Comparison of ENCODE assay signal across 10 cellular contexts in the genomic region with DNA sequence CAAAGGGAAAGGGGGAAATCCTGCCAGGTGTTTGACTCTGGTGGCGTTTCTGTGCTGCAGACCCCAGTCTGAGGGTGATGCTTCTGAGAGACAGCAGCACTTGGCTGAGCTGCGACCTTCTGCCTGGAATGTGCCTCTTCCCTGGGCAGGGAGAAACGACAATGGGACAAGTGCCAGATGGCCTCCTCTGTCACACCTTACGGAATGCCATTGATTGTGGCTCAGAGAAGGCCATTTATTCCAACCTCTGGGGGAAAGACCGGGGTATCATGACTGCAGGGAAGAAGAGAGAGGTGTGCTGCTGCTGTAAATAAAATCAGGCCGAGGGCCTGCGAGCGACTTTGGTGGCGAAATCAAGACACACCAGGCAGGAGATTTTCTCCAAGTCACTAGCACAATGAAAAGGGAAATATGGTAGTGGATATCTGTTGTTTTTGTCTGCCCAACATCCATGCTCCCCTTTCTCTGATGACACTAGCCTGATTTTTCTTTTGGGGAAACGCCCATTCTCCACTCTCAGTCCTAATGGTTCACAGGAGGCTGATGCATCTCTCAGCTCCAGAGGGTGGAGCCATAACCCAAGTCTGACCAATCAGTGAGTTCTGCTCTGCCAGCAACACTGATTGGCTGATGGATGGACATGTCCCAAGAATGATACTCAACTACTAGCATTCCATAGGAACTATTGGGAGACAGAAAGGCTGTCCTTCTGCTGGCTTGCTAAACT.
DNase-seq lines count a peak whose midpoint lies in the region; ATAC-seq, FAIRE-seq and TF ChIP-seq lines count a peak whose summit lies in the region.
"Had no signal": no experiment of that assay in that cellular context is flagged by ENCODE, and none has a peak within 500 bp of the region (broad histone marks: within the 10 kb centered on the region; RNA-seq: fewer than 3 reads in every experiment).

No MANE protein-coding gene starts in this region.

- no peaks in the 10 kb centered on the region for H3K79me2 ChIP-seq in HCT116 (ENCODE audit: insufficient read depth, low read length)

- BruUV-seq in HCT116 (replicated peaks; lab: Mats Ljungman, UMichigan), result no TSS peak

- no peak overlapping the region for H2AFZ ChIP-seq in HCT116 (ENCODE audit: low read depth, low read length, poor library complexity, severe bottlenecking)

- no peaks in the 10 kb centered on the region for H3K9me3 ChIP-seq in HCT116 (ENCODE audit: control insufficient read depth in 1 of 2, insufficient read depth in 1 of 2, low read depth in 1 of 2, low read length in 2 of 2)

- no peak overlapping the region for H3K4me3 ChIP-seq in HCT116 (replicated peaks in 1 of 2; ENCODE audit: low read depth in 1 of 2, low read length in 2 of 2)

- H3K4me3 Mint-ChIP-seq in WTC11, result no peak overlapping the region
- H3K4me3 Mint-ChIP-seq: activated naive CD8-positive, alpha-beta T cell treated with anti-CD3 and anti-CD28 coated beads, Interleukin-2, amount 10 ng/mL, durations not matched to agents 7 days and 5 days had no signal

- H3K9ac ChIP-seq in HCT116 (ENCODE audit: low read length), result no peak overlapping the region

- TF ChIP-seq CTCF in HCT116 (IDR thresholded peaks at IDR 0.05 in 2 of 3, conservative IDR thresholded peaks at IDR 0.05 in 1 of 3; ENCODE audit: borderline replicate concordance in 1 of 3, insufficient read depth in 1 of 3, low read depth in 2 of 3, low read length in 2 of 3) (no peak), WTC11 (IDR thresholded peaks at IDR 0.05) (no peak)

- intact Hi-C loops in HCT116 (cut with micrococcal nuclease), result no loop called here

- no peak for FAIRE-seq in RCC 7860 (lab: Jason Lieb, UNC)

- POLR2A ChIA-PET in HCT116 (lab: Charles Lee), result no interaction called here
- POLR2A ChIA-PET in WTC11 (lab: Charles Lee), result interaction anchor here (0.8 kb wide), 1 partner anchor 12 kb away, joined by 3 read pairs; no protein-coding TSS in a partner anchor

- no peaks in the 10 kb centered on the region for H3K9me3 Mint-ChIP-seq in WTC11

- H3K36me3 Mint-ChIP-seq in WTC11, result no peaks in the 10 kb centered on the region

- no peak for TF ChIP-seq RAD21 in HCT116 (IDR thresholded peaks at IDR 0.05; ENCODE audit: low read depth)

- TF ChIP-seq POLR2A in HCT116 (IDR thresholded peaks at IDR 0.05; ENCODE audit: borderline replicate concordance, extremely low read depth, insufficient read depth, insufficient read length), result no peak

- peak; percentile 50 for DNase-seq in AG08396 (ENCODE audit: low spot score)
- DNase-seq in HCT116 (ENCODE audit: low read depth, low spot score), result no peak
- DNase-seq in WTC11 (ENCODE audit: low spot score), result peak; percentile 36
- DNase-seq in islet precursor cell, result peak; percentile 75
- DNase-seq in RCC 7860 (ENCODE audit: low spot score), result no peak
- DNase-seq in NCI-H2227 (lab: John Stamatoyannopoulos, UW; ENCODE audit: unreplicated experiment), result no peak
- DNase-seq: activated naive CD8-positive, alpha-beta T cell treated with anti-CD3 and anti-CD28 coated beads, Interleukin-2, amount 10 ng/mL, durations not matched to agents 7 days and 5 days; NCI-H1048 had no signal

- no peaks in the 10 kb centered on the region for H3K27me3 Mint-ChIP-seq in WTC11 (ENCODE audit: low read depth)
- H3K27me3 Mint-ChIP-seq: activated naive CD8-positive, alpha-beta T cell treated with anti-CD3 and anti-CD28 coated beads, Interleukin-2, amount 10 ng/mL, durations not matched to agents 7 days and 5 days had no signal

- no peaks in the 10 kb centered on the region; the same call in 1 of the 2 replicates for H4K20me1 ChIP-seq in HCT116 (ENCODE audit: insufficient read depth)

- no peaks in the 10 kb centered on the region for H3K4me1 ChIP-seq in HCT116 (ENCODE audit: control insufficient read depth in 1 of 2, insufficient read depth in 2 of 2, low read length in 2 of 2)

- no peak overlapping the region for H3K27ac ChIP-seq in HCT116 (ENCODE audit: low read depth, low read length)

- H3K27me3 ChIP-seq in HCT116 (ENCODE audit: insufficient read depth, low read length), result no peaks in the 10 kb centered on the region; the same call in 1 of the 2 replicates

- CTCF ChIA-PET in HCT116 (lab: Charles Lee), result no interaction called here
- CTCF ChIA-PET in WTC11 (lab: Charles Lee), result interaction anchor here (0.8 to 1.2 kb wide), 4 partner anchors 9 to 149 kb away, joined by 3 to 4 read pairs (median 3); no protein-coding TSS in a partner anchor

- no peaks in the 10 kb centered on the region for H3K36me3 ChIP-seq in HCT116 (ENCODE audit: control insufficient read depth in 1 of 2, insufficient read depth in 2 of 2, low read length in 2 of 2)

- RAD21 ChIA-PET in HCT116 (lab: Charles Lee; ENCODE audit: low non-redundant PET in 1 of 2, low total read pairs in 2 of 2, uncharacterized antibody in 2 of 2, unreplicated experiment in 2 of 2), result no interaction called here

- ATAC-seq in HCT116 (peak; percentile 60; the same call in 1 of the 2 replicates), WTC11 (peak; percentile 90), GM19328 (IDR thresholded peaks at IDR 0.05; ENCODE audit: unreplicated experiment) (no peak), GM19463 (IDR thresholded peaks at IDR 0.05; ENCODE audit: unreplicated experiment) (no peak)

- H3K27ac Mint-ChIP-seq in WTC11, result peak overlapping the region; percentile 85
- H3K27ac Mint-ChIP-seq: activated naive CD8-positive, alpha-beta T cell treated with anti-CD3 and anti-CD28 coated beads, Interleukin-2, amount 10 ng/mL, durations not matched to agents 7 days and 5 days had no signal

- H3K4me1 Mint-ChIP-seq in WTC11, result peaks cover 54% of the 10 kb centered on the region

- no peak overlapping the region for H3K4me2 ChIP-seq in HCT116 (ENCODE audit: low read length)

- no peaks in the 10 kb centered on the region for H3K9me2 ChIP-seq in HCT116 (ENCODE audit: insufficient read depth)

TF ChIP-seq in HCT116, 20 proteins besides CTCF, POLR2A, EP300 and RAD21:
- TF ChIP-seq SP1 (IDR thresholded peaks at IDR 0.05; ENCODE audit: low read depth) (no peak), TCF7L2 (IDR thresholded peaks at IDR 0.05; ENCODE audit: borderline replicate concordance, extremely low read depth, insufficient read depth, insufficient read length) (no peak), ZNF274 (IDR thresholded peaks at IDR 0.05; ENCODE audit: low read depth, low read length) (no peak), JUND (IDR thresholded peaks at IDR 0.05) (no peak), YY1 (IDR thresholded peaks at IDR 0.05; ENCODE audit: extremely low read depth, insufficient replicate concordance, low read depth, low read length) (no peak), SRF (IDR thresholded peaks at IDR 0.05; ENCODE audit: low read depth) (no peak), ZFX (IDR thresholded peaks at IDR 0.05) (no peak), FOSL1 (IDR thresholded peaks at IDR 0.05; ENCODE audit: low read depth) (no peak), CEBPB (IDR thresholded peaks at IDR 0.05; ENCODE audit: low read depth) (no peak), EZH2 (IDR thresholded peaks at IDR 0.05) (no peak), ELF1 (IDR thresholded peaks at IDR 0.05; ENCODE audit: borderline replicate concordance, low read depth) (no peak), SIN3A (IDR thresholded peaks at IDR 0.05; ENCODE audit: low read depth) (no peak), CBX3 (IDR thresholded peaks at IDR 0.05; ENCODE audit: low read depth) (no peak), ATF3 (IDR thresholded peaks at IDR 0.05) (no peak)

TF ChIP-seq in WTC11, 78 proteins besides CTCF, POLR2A, EP300 and RAD21:
- TF ChIP-seq AR (CRISPR knock-in tag; IDR thresholded peaks at IDR 0.05) (no peak), NFYB (CRISPR knock-in tag; conservative IDR thresholded peaks at IDR 0.05; ENCODE audit: low read depth) (peak; percentile 83)

Comparison
In these comparisons a context has a peak if more than half of its experiments do, and no peak if none do; other contexts are left out.
1. DNase-seq: peak in AG08396 (single experiment), WTC11 (single experiment) and islet precursor cell (single experiment); none in HCT116 (single experiment), RCC 7860 (single experiment) and NCI-H2227 (single experiment).
2. ATAC-seq: peak in HCT116 (single experiment) and WTC11 (single experiment); none in GM19328 (single experiment) and GM19463 (single experiment).